ENCODE assay signal across 8 cellular contexts in the genomic region with DNA sequence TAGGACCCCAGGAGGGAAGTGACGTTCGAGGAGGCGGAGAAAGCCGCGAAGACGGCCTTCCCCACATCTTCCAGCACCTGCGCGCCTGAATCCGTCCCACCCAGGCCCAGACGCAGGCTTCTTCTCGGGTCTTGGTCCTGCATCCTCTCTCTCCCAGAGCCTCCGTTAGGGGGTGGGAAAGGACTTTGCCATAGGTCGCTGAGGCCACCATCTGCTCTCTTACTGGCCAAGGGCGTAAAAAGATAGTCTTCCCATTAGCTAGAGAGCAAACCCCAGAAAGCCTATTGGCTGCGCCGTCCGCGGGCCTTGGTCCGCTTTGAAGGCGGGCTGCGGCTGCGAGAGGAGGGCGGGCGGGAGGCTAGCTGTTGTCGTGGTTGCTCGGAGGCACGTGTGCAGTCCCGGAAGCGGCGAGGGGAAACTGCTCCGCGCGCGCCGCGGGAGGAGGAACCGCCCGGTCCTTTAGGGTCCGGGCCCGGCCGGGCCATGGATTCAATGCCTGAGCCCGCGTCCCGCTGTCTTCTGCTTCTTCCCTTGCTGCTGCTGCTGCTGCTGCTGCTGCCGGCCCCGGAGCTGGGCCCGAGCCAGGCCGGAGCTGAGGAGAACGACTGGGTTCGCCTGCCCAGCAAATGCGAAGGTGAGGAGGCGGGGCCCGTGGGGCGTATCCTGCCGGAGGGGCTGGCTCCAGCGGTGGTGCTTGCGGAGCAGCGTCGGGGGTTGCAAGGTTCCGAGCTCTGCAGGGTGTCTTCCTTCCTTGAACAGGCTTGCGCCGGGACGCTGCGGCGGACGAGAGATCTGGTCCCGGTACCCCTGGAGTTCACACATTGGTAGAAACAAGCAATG. TPM values are rescaled to one million over a fixed set of nuclear protein-coding genes. Genes with fewer than 3 reads are reported as not detected.
DNase-seq lines count a peak whose midpoint lies in the region; ATAC-seq and TF ChIP-seq lines count a peak whose summit lies in the region.

A gene (plus strand): TSS at position 393 of the 840 bp plus-strand sequence. CDS start 91 bp downstream, at position 484.

- CTCF ChIA-PET in PC-9 (lab: Charles Lee), result interaction anchor here (0.6 kb wide), 1 partner anchor 623 kb away, joined by 3 read pairs; no protein-coding TSS in a partner anchor

- H3K79me2 ChIP-seq in PC-9 (ENCODE audit: low read depth), result peaks cover 34% of the 10 kb centered on the region

- peak; percentile 66 for ATAC-seq in GM21619 (IDR thresholded peaks at IDR 0.05; ENCODE audit: unreplicated experiment)

- intact Hi-C loops in PC-9 (cut with micrococcal nuclease; ENCODE audit: unreplicated experiment), result loop anchor here (1.0 to 5.0 kb wide), 3 partner anchors 83 to 241 kb away; a partner anchor contains a TSS

- peaks cover 16% of the 10 kb centered on the region for H3K4me1 ChIP-seq in PC-9 (replicated peaks; ENCODE audit: insufficient read depth)
- peaks cover 13 to 18% of the 10 kb centered on the region in 2 donors for H3K4me1 ChIP-seq in mucosa of rectum (ENCODE audit: control insufficient read depth in 2 of 2, insufficient read depth in 2 of 2, low read length in 2 of 2)

- peak within 1 kb of the TSS; percentile 89 for H3K4me2 ChIP-seq in PC-9

- peak within 1 kb of the TSS; percentile 73 to 80 for H3K9ac ChIP-seq in mucosa of rectum (ENCODE audit: low read depth in 1 of 2, low read length in 2 of 2)

- H3K27me3 ChIP-seq in PC-9 (ENCODE audit: insufficient read depth, low read depth) (no peaks in the 10 kb centered on the region), mucosa of rectum (ENCODE audit: control insufficient read depth in 2 of 2, insufficient read depth in 2 of 2, low read length in 2 of 2) (no peaks in the 10 kb centered on the region)

- H3K27ac ChIP-seq in PC-9, result peak within 1 kb of the TSS; percentile 67
- peak within 1 kb of the TSS; percentile 86 to 92 for H3K27ac ChIP-seq in mucosa of rectum (ENCODE audit: low read depth in 2 of 2, low read length in 2 of 2)

- no peaks in the 10 kb centered on the region for H3K9me2 ChIP-seq in PC-9 (ENCODE audit: insufficient read depth)

- TF ChIP-seq CTCF in PC-9 (conservative IDR thresholded peaks at IDR 0.05) (no peak), epithelial cell of proximal tubule (conservative IDR thresholded peaks at IDR 0.05; ENCODE audit: low read depth, low read length) (no peak)

- H3K36me3 ChIP-seq in PC-9 (ENCODE audit: low read depth), result peaks cover 9% of the 10 kb centered on the region; the same call in 1 of the 2 replicates
- H3K36me3 ChIP-seq in mucosa of rectum (ENCODE audit: control insufficient read depth in 2 of 2, insufficient read depth in 2 of 2, low read length in 2 of 2), result peaks cover 2% of the 10 kb centered on the region in 2 donors

- no peaks in the 10 kb centered on the region for H3K9me3 ChIP-seq in PC-9 (ENCODE audit: insufficient read depth, low read depth)
- H3K9me3 ChIP-seq in mucosa of rectum (ENCODE audit: control insufficient read depth in 2 of 2, low read length in 2 of 2), result no peaks in the 10 kb centered on the region

- H2AFZ ChIP-seq in PC-9, result peak within 1 kb of the TSS; percentile 85

- TSS peak; percentile 39 for BruUV-seq in PC-9 (replicated peaks; lab: Mats Ljungman, UMichigan)

- no peaks in the 10 kb centered on the region; the same call in 1 of the 2 replicates for H4K20me1 ChIP-seq in PC-9 (ENCODE audit: insufficient read depth)

- DNase-seq in DMS153 (lab: John Stamatoyannopoulos, UW), result peak; percentile 98
- DNase-seq in Jurkat, Clone E6-1 (ENCODE audit: low read depth, low spot score), result peak; percentile 100
- DNase-seq in PC-9, result peak; percentile 94
- peak; percentile 92 for DNase-seq in activated T-cell treated with anti-CD3 and anti-CD28 coated beads, Interleukin-2, amount 50 U/mL, for 1 hour
- peak; percentile 94 for DNase-seq in epithelial cell of proximal tubule (ENCODE audit: low read depth)
- peak; percentile 95 for DNase-seq in stimulated activated CD8-positive, alpha-beta memory T cell treated with anti-CD3 and anti-CD28 coated beads, Interleukin-4, amount 100 ng/mL, for 48 hours

- POLR2A ChIA-PET in PC-9 (lab: Charles Lee; ENCODE audit: unreplicated experiment), result interaction anchor here (0.6 to 1.5 kb wide), 17 partner anchors 10 to 700 kb away, joined by 3 to 16 read pairs (median 5); a partner anchor contains a TSS

- peaks cover 34% of the 10 kb centered on the region for H3F3A ChIP-seq in PC-9 (ENCODE audit: insufficient read depth, low read depth)

- H3K4me3 ChIP-seq in Jurkat, Clone E6-1 (ENCODE audit: low read length), result peak within 1 kb of the TSS; percentile 94
- H3K4me3 ChIP-seq in PC-9 (peak within 1 kb of the TSS; percentile 73), epithelial cell of proximal tubule (ENCODE audit: low read depth, low read length) (peak within 1 kb of the TSS; percentile 68), mucosa of rectum (ENCODE audit: low read length in 2 of 2) (peak within 1 kb of the TSS; percentile 75 to 81)

RNA-seq across cellular contexts. Expression of the gene that starts here (rescaled TPM):
- polyA plus RNA-seq in Jurkat, Clone E6-1 (2012; ENCODE audit: insufficient read depth, insufficient read length), result 72.3 TPM
- 47.7 and 54.8 TPM in 2 replicates for total RNA-seq in PC-9 (2021)
- 52.2 and 59.0 TPM in 2 replicates for total RNA-seq in epithelial cell of proximal tubule

Comparison
In these comparisons a context has a peak if more than half of its experiments do, and no peak if none do; other contexts are left out.
1. Peak in every context shown above with its lines: DNase-seq, ATAC-seq, H3K4me3 ChIP-seq and H3K27ac ChIP-seq.